ENCODE assay signal across 11 cellular contexts in the genomic region with DNA sequence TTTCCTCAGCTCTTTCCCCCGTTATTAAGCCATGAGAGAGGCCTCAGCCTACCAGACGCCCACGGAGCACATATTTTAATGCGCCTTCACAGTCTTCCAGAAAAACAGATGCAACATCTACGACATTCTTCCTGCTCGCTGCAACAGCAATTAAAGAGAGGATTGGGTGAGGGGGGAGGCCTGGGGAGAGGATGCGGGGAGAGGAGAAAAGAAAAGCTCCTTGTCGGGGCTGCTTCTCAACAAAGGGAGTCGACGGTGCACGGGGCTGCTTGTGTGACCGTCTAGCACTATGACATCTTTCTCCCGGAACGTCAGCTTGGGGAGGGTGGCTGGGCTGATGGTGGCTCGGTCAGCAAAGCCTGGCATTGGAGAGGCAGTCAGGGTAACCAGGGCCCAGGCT. TPM values are rescaled to one million over a fixed set of nuclear protein-coding genes. Genes with fewer than 3 reads are reported as not detected.
A peak's percentile ranks its signal among the peaks of the same experiment; 100 is the strongest.
DNase-seq lines count a peak whose midpoint lies in the region; ATAC-seq and TF ChIP-seq lines count a peak whose summit lies in the region.
"Had no signal": no experiment of that assay in that cellular context is flagged by ENCODE, and none has a peak within 500 bp of the region (broad histone marks: within the 10 kb centered on the region; RNA-seq: fewer than 3 reads in every experiment).

No MANE protein-coding gene starts in this region.

- H3K4me1 ChIP-seq in breast epithelium (no peaks in the 10 kb centered on the region), neuron (ENCODE audit: insufficient read depth, low read length) (peaks cover 15% of the 10 kb centered on the region), upper lobe of left lung (no peaks in the 10 kb centered on the region)
- no peaks in the 10 kb centered on the region for H3K4me1 ChIP-seq in effector memory CD4-positive, alpha-beta T cell (ENCODE audit: control insufficient read depth, insufficient read depth, low read length, poor library complexity, severe bottlenecking)

- no peak for TF ChIP-seq POLR2A in breast epithelium (IDR thresholded peaks at IDR 0.05)
- TF ChIP-seq POLR2A in upper lobe of left lung (IDR thresholded peaks at IDR 0.05) = no peak

- H3K27me3 ChIP-seq in breast epithelium = no peaks in the 10 kb centered on the region
- no peaks in the 10 kb centered on the region for H3K27me3 ChIP-seq in neuron (ENCODE audit: insufficient read depth, low read length)
- H3K27me3 ChIP-seq in upper lobe of left lung = no peaks in the 10 kb centered on the region
- H3K27me3 ChIP-seq in effector memory CD4-positive, alpha-beta T cell (replicated peaks; ENCODE audit: control insufficient read depth, insufficient read depth, low read length, poor library complexity, severe bottlenecking) = no peaks in the 10 kb centered on the region

- H3K4me1 Mint-ChIP-seq in MCF 10A (ENCODE audit: insufficient read depth, unreplicated experiment) = peaks cover 10% of the 10 kb centered on the region
- H3K4me1 Mint-ChIP-seq: naive thymus-derived CD4-positive, alpha-beta T cell; T-cell had no signal

- POLR2A ChIA-PET in MCF 10A (lab: Yijun Ruan, JAX) = no interaction called here

- peak in 1 of 2 donors; percentile 47 for DNase-seq in breast epithelium (ENCODE audit: low spot score in 2 of 2)
- no peak for DNase-seq in MCF 10A (ENCODE audit: unreplicated experiment)
- peak; percentile 24 for DNase-seq in globus pallidus (ENCODE audit: low spot score)
- no peak for DNase-seq in upper lobe of left lung
- no peak for DNase-seq in effector memory CD4-positive, alpha-beta T cell
- DNase-seq in NCI-H2029 (lab: John Stamatoyannopoulos, UW) = no peak
- no peak for DNase-seq in NCI-H146 treated with DMSO at 0.1 percent for 48 hours (lab: John Stamatoyannopoulos, UW; ENCODE audit: unreplicated experiment)
- DNase-seq: MG63; naive thymus-derived CD4-positive, alpha-beta T cell; T-cell had no signal

- H3K27me3 Mint-ChIP-seq in MCF 10A (ENCODE audit: insufficient read depth, unreplicated experiment) = no peaks in the 10 kb centered on the region

- WGBS in upper lobe of left lung, 2 donors = 64 to 68% methylated on average over 15 of the region's 15 CpGs

- CTCF ChIA-PET in MCF 10A (lab: Yijun Ruan, JAX) = no interaction called here

- H3K27ac Mint-ChIP-seq in MCF 10A (ENCODE audit: low read depth, unreplicated experiment) = no peak overlapping the region
- H3K27ac Mint-ChIP-seq: naive thymus-derived CD4-positive, alpha-beta T cell; T-cell had no signal

- no TSS peak for BruUV-seq in MCF 10A (replicated peaks; lab: Mats Ljungman, UMichigan)

- no peak for TF ChIP-seq CTCF in breast epithelium (IDR thresholded peaks at IDR 0.05)
- no peak for TF ChIP-seq CTCF in MCF 10A (IDR thresholded peaks at IDR 0.05; ENCODE audit: unreplicated experiment)
- no peak for TF ChIP-seq CTCF in upper lobe of left lung (IDR thresholded peaks at IDR 0.05)

- TF ChIP-seq EP300 in upper lobe of left lung (IDR thresholded peaks at IDR 0.05) = no peak

- peak overlapping the region; percentile 67 for H2AFZ ChIP-seq in neuron (ENCODE audit: low read depth, low read length)

- H3K27ac ChIP-seq in breast epithelium = peak overlapping the region; percentile 40 to 90
- peak overlapping the region; percentile 44 to 69 (median 58) for H3K27ac ChIP-seq in upper lobe of left lung
- H3K27ac ChIP-seq in effector memory CD4-positive, alpha-beta T cell (ENCODE audit: insufficient read depth, low read length, poor library complexity, severe bottlenecking) = no peak overlapping the region

- intact Hi-C loops in breast epithelium (cut with DNase I; ENCODE audit: low total_unique reads) = no loop called here
- intact Hi-C loops in MCF 10A (cut with micrococcal nuclease) = no loop called here

- H3K4me3 Mint-ChIP-seq in MCF 10A (ENCODE audit: unreplicated experiment) = no peak overlapping the region
- H3K4me3 Mint-ChIP-seq: naive thymus-derived CD4-positive, alpha-beta T cell; T-cell had no signal

- H3K9me3 ChIP-seq in breast epithelium (peaks cover 6% of the 10 kb centered on the region in 2 donors), neuron (ENCODE audit: low read length) (peaks cover 2% of the 10 kb centered on the region), upper lobe of left lung (no peaks in the 10 kb centered on the region)
- no peaks in the 10 kb centered on the region for H3K9me3 ChIP-seq in effector memory CD4-positive, alpha-beta T cell (ENCODE audit: control insufficient read depth, low read length)
- H3K9me3 ChIP-seq: MG63 had no signal

- peaks cover 9% of the 10 kb centered on the region for H3K9me3 Mint-ChIP-seq in MCF 10A (ENCODE audit: unreplicated experiment)

- H3K4me3 ChIP-seq in breast epithelium (peak overlapping the region in 1 of 3 donors; percentile 33), neuron (ENCODE audit: low read length) (no peak overlapping the region), upper lobe of left lung (no peak overlapping the region)
- H3K4me3 ChIP-seq in effector memory CD4-positive, alpha-beta T cell (ENCODE audit: insufficient read depth, low read depth, low read length, poor library complexity, severe bottlenecking) = no peak overlapping the region
- H3K4me3 ChIP-seq: MG63 had no signal

- peaks cover 6% of the 10 kb centered on the region for H3K36me3 Mint-ChIP-seq in MCF 10A (ENCODE audit: insufficient read depth, unreplicated experiment)
- H3K36me3 Mint-ChIP-seq: naive thymus-derived CD4-positive, alpha-beta T cell; T-cell had no signal

- H3K36me3 ChIP-seq in breast epithelium (no peaks in the 10 kb centered on the region), neuron (ENCODE audit: insufficient read depth, low read length) (no peaks in the 10 kb centered on the region), upper lobe of left lung (no peaks in the 10 kb centered on the region)
- no peaks in the 10 kb centered on the region for H3K36me3 ChIP-seq in effector memory CD4-positive, alpha-beta T cell (ENCODE audit: control insufficient read depth, insufficient read depth, low read length)
- H3K36me3 ChIP-seq: MG63 had no signal

- no peak for ATAC-seq in upper lobe of left lung (ENCODE audit: low FRiP score in 2 of 2)
- ATAC-seq: naive thymus-derived CD4-positive, alpha-beta T cell; T-cell had no signal

RNA-seq across cellular contexts. Expression of a gene that starts 37.6 kb away (rescaled TPM):
- total RNA-seq in breast epithelium = 10 to 100 TPM in 1 of 3 donors, 1 to 10 TPM in 2; 6.3 to 17.0 (median 9.9) TPM
- 4.8 and 7.6 TPM in 2 replicates for total RNA-seq in MCF 10A (2022)
- 10 to 100 TPM in 4 of 6 donors, 1 to 10 TPM in 2; 6.3 to 29.4 (median 15.1) TPM for total RNA-seq in upper lobe of left lung
